Comparison of ENCODE assay signal across 1 cellular context in the genomic region with DNA sequence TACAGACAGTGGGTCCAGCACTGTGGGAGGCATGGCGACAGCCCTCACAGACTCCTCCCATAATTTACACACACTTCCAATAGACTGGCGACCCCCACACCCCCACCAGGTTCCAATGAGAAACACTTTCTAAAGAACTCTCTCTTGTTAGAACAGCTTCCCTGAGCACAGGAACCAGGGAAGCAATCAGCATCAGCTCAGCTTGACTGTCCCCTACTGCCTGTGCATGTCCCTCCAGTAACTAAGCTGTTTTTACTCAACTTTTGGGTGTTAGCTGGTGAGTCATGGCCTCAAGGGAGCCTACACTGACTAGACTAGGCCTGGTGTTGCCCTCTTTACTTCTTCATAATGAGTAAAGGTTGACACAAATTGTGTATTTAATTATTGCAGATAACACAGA.
TF ChIP-seq lines count a peak whose summit lies in the region.

No MANE protein-coding gene starts in this region.

TF ChIP-seq in GM23338, 12 proteins besides CTCF, POLR2A, EP300 and RAD21 (continued from another document):
- TF ChIP-seq, protein P1, sequence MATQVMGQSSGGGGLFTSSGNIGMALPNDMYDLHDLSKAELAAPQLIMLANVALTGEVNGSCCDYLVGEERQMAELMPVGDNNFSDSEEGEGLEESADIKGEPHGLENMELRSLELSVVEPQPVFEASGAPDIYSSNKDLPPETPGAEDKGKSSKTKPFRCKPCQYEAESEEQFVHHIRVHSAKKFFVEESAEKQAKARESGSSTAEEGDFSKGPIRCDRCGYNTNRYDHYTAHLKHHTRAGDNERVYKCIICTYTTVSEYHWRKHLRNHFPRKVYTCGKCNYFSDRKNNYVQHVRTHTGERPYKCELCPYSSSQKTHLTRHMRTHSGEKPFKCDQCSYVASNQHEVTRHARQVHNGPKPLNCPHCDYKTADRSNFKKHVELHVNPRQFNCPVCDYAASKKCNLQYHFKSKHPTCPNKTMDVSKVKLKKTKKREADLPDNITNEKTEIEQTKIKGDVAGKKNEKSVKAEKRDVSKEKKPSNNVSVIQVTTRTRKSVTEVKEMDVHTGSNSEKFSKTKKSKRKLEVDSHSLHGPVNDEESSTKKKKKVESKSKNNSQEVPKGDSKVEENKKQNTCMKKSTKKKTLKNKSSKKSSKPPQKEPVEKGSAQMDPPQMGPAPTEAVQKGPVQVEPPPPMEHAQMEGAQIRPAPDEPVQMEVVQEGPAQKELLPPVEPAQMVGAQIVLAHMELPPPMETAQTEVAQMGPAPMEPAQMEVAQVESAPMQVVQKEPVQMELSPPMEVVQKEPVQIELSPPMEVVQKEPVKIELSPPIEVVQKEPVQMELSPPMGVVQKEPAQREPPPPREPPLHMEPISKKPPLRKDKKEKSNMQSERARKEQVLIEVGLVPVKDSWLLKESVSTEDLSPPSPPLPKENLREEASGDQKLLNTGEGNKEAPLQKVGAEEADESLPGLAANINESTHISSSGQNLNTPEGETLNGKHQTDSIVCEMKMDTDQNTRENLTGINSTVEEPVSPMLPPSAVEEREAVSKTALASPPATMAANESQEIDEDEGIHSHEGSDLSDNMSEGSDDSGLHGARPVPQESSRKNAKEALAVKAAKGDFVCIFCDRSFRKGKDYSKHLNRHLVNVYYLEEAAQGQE (IDR thresholded peaks at IDR 0.05; ENCODE audit: unreplicated experiment) = no peak
- TF ChIP-seq STAT1 (IDR thresholded peaks at IDR 0.05; ENCODE audit: unreplicated experiment) (no peak), EZH2phosphoT487 (IDR thresholded peaks at IDR 0.05; ENCODE audit: unreplicated experiment) (no peak), NANOG (IDR thresholded peaks at IDR 0.05; ENCODE audit: borderline replicate concordance) (no peak)
